In the genomic region with DNA sequence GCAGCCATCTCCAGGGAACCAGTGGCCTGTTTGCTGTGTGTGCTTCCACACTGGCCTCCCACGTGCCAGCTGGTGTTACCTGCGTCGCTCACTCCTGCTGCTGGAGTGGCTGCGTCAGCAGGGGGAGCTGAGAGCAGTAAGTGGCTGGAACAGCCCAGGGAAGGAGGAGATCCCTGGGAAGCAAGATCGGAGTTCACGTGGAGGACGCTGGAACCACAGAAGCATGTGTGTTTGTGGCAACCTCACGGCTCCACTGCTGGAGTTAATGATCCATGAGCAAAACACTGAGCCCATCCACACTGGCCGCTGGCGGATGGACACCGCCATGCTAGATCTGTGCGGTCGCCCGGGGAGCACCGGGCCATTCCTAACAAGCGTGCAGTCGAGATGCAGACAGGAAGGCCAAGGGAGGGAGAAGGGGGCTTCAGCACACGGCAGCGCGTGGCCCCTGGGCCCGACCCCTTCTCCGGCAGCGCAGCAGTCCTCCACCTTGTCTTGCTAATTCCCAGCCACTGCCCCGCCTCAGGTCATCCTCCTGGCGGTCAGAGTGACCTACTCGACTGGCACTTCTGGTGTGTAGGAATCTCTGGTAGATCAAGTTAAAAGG, we compare ENCODE assay signal across 8 cellular contexts.
DNase-seq lines count a peak whose midpoint lies in the region; ATAC-seq lines count a peak whose summit lies in the region.

No MANE protein-coding gene starts in this region.

- 0 out of 2 replicates have a peak, but pooled peaks cover 3% of the 10 kb centered on the region for H3K4me1 ChIP-seq in SJSA1 (replicated peaks)
- peaks cover 11 to 16% (median 12%) of the 10 kb centered on the region in 3 donors for H3K4me1 ChIP-seq in skeletal muscle tissue (ENCODE audit: control insufficient read depth in 3 of 3, insufficient read depth in 3 of 3, low read length in 3 of 3)
- no peaks in the 10 kb centered on the region for H3K4me1 ChIP-seq in CD4-positive, alpha-beta memory T cell (ENCODE audit: insufficient read depth, low read length)
- no peaks in the 10 kb centered on the region for H3K4me1 ChIP-seq in effector memory CD4-positive, alpha-beta T cell (ENCODE audit: control insufficient read depth, insufficient read depth, low read length, poor library complexity, severe bottlenecking)

- no peaks in the 10 kb centered on the region for H3K27me3 Mint-ChIP-seq in CD4-positive, alpha-beta memory T cell

- H3K27ac Mint-ChIP-seq in CD4-positive, alpha-beta memory T cell, result no peak overlapping the region

- CTCF ChIA-PET in CD4-positive, alpha-beta memory T cell (lab: Charles Lee; ENCODE audit: partially characterized antibody), result no interaction called here

- H3K9me3 ChIP-seq in SJSA1 (replicated peaks), result peaks cover 2% of the 10 kb centered on the region; the same call in 1 of the 2 replicates
- H3K9me3 ChIP-seq in skeletal muscle tissue (ENCODE audit: control insufficient read depth in 3 of 3, low read length in 3 of 3), result no peaks in the 10 kb centered on the region
- no peaks in the 10 kb centered on the region for H3K9me3 ChIP-seq in CD4-positive, alpha-beta memory T cell (ENCODE audit: control insufficient read depth in 1 of 2, low read length in 2 of 2)
- no peaks in the 10 kb centered on the region for H3K9me3 ChIP-seq in effector memory CD4-positive, alpha-beta T cell (ENCODE audit: control insufficient read depth, low read length)

- peaks cover 0 to 10% (median 3%) of the 10 kb centered on the region in 8 donors for H3K9me3 Mint-ChIP-seq in CD4-positive, alpha-beta memory T cell

- no peaks in the 10 kb centered on the region for H3K36me3 Mint-ChIP-seq in CD4-positive, alpha-beta memory T cell

- no peaks in the 10 kb centered on the region for H3K4me1 Mint-ChIP-seq in CD4-positive, alpha-beta memory T cell

- ATAC-seq in left cardiac atrium (peak; percentile 67 to 72), HG02759 (IDR thresholded peaks at IDR 0.05; ENCODE audit: unreplicated experiment) (no peak), GM18907 (IDR thresholded peaks at IDR 0.05; ENCODE audit: unreplicated experiment) (no peak)

- no peak overlapping the region for H3K4me3 Mint-ChIP-seq in CD4-positive, alpha-beta memory T cell

- peak; percentile 33 for DNase-seq in HPDE6-E6E7 (ENCODE audit: extremely low spot score)
- peak; percentile 29 to 56 for DNase-seq in SJSA1 (ENCODE audit: low read depth in 1 of 2, low spot score in 2 of 2)
- peak; percentile 37 for DNase-seq in left cardiac atrium
- DNase-seq in CD4-positive, alpha-beta memory T cell, result no peak
- no peak for DNase-seq in effector memory CD4-positive, alpha-beta T cell

- H3K36me3 ChIP-seq in SJSA1, result no peaks in the 10 kb centered on the region
- H3K36me3 ChIP-seq in skeletal muscle tissue (ENCODE audit: control insufficient read depth in 3 of 3, insufficient read depth in 3 of 3, low read length in 3 of 3), result no peaks in the 10 kb centered on the region
- H3K36me3 ChIP-seq in CD4-positive, alpha-beta memory T cell (ENCODE audit: insufficient read depth, low read length), result no peaks in the 10 kb centered on the region
- H3K36me3 ChIP-seq in effector memory CD4-positive, alpha-beta T cell (ENCODE audit: control insufficient read depth, insufficient read depth, low read length), result no peaks in the 10 kb centered on the region

- no peak overlapping the region for H3K27ac ChIP-seq in SJSA1
- H3K27ac ChIP-seq in skeletal muscle tissue (ENCODE audit: low read depth, low read length), result no peak overlapping the region
- no peak overlapping the region for H3K27ac ChIP-seq in CD4-positive, alpha-beta memory T cell (ENCODE audit: low read depth, low read length)
- no peak overlapping the region for H3K27ac ChIP-seq in effector memory CD4-positive, alpha-beta T cell (ENCODE audit: insufficient read depth, low read length, poor library complexity, severe bottlenecking)

- H3K27me3 ChIP-seq in SJSA1 (replicated peaks), result no peaks in the 10 kb centered on the region
- no peaks in the 10 kb centered on the region for H3K27me3 ChIP-seq in skeletal muscle tissue (ENCODE audit: control insufficient read depth in 3 of 3, insufficient read depth in 3 of 3, low read length in 3 of 3)
- no peaks in the 10 kb centered on the region for H3K27me3 ChIP-seq in CD4-positive, alpha-beta memory T cell (ENCODE audit: insufficient read depth, low read length)
- no peaks in the 10 kb centered on the region for H3K27me3 ChIP-seq in effector memory CD4-positive, alpha-beta T cell (replicated peaks; ENCODE audit: control insufficient read depth, insufficient read depth, low read length, poor library complexity, severe bottlenecking)

- POLR2A ChIA-PET in CD4-positive, alpha-beta memory T cell (lab: Charles Lee; ENCODE audit: partially characterized antibody), result no interaction called here

- H3K4me3 ChIP-seq in SJSA1 (no peak overlapping the region), skeletal muscle tissue (ENCODE audit: low read length in 3 of 3) (peak overlapping the region in 2 of 3 donors; percentile 22 to 31)
- no peak overlapping the region for H3K4me3 ChIP-seq in CD4-positive, alpha-beta memory T cell (ENCODE audit: low read length in 2 of 2)
- H3K4me3 ChIP-seq in effector memory CD4-positive, alpha-beta T cell (ENCODE audit: insufficient read depth, low read depth, low read length, poor library complexity, severe bottlenecking), result no peak overlapping the region

- intact Hi-C loops in left cardiac atrium (cut with DNase I), result no loop called here
- intact Hi-C loops in CD4-positive, alpha-beta memory T cell (cut with micrococcal nuclease), result no loop called here

- peak overlapping the region in 1 of 3 donors; percentile 16 for H3K9ac ChIP-seq in skeletal muscle tissue (ENCODE audit: low read depth in 1 of 3, low read length in 3 of 3)

Comparison
In these comparisons a context has a peak if more than half of its experiments do, and no peak if none do; other contexts are left out.
1. DNase-seq: peak in HPDE6-E6E7 (single experiment), SJSA1 (2 of 2) and left cardiac atrium (single experiment); none in CD4-positive, alpha-beta memory T cell (0 of 5) and effector memory CD4-positive, alpha-beta T cell (0 of 3).
2. H3K4me3 ChIP-seq: peak in skeletal muscle tissue (2 of 3); none in SJSA1 (single experiment), CD4-positive, alpha-beta memory T cell (0 of 2) and effector memory CD4-positive, alpha-beta T cell (single experiment).
3. ATAC-seq: peak in left cardiac atrium (2 of 2); none in HG02759 (single experiment) and GM18907 (single experiment).